Comparison of ENCODE assay signal across 19 cellular contexts in genomic region chr20:46670585-46671584, GRCh38. TPM values are rescaled to one million over a fixed set of nuclear protein-coding genes. Genes with fewer than 3 reads are reported as not detected.
"Had no signal": no experiment of that assay in that cellular context is flagged by ENCODE, and none has a peak within 500 bp of the region (broad histone marks: within the 10 kb centered on the region; RNA-seq: fewer than 3 reads in every experiment).

No MANE protein-coding gene starts in this region.

- H3K4me3 ChIP-seq: lower lobe of right lung, prostate gland, tibial artery, uterus had no signal

- FAIRE-seq: small intestine had no signal

- H3K9me3 ChIP-seq: prostate gland, uterus had no signal

- H3K36me3 ChIP-seq: lower lobe of right lung, prostate gland, uterus had no signal

- H3K36me3 Mint-ChIP-seq: activated naive CD8-positive, alpha-beta T cell treated with anti-CD3 and anti-CD28 coated beads, Interleukin-2, amount 10 ng/mL, durations not matched to agents 7 days and 5 days had no signal

- DNase-seq: activated CD4-positive, alpha-beta T cell treated with anti-CD3 and anti-CD28 coated beads, Interleukin-2, amount 50 U/mL, for 1 hour; activated CD8-positive, alpha-beta memory T cell treated with anti-CD3 and anti-CD28 coated beads for 24 hours; activated naive CD4-positive, alpha-beta T cell; activated naive CD8-positive, alpha-beta T cell treated with anti-CD3 and anti-CD28 coated beads, Interleukin-2, amount 10 ng/mL, durations not matched to agents 7 days and 5 days; activated T-cell treated with anti-CD3 and anti-CD28 coated beads for 4 hours; anterior cingulate cortex; effector memory CD4-positive, alpha-beta T cell; foreskin fibroblast; kidney glomerular epithelial cell; lower lobe of right lung; right cardiac atrium; small intestine; stimulated activated CD4-positive, alpha-beta T cell treated with anti-CD3 and anti-CD28 coated beads, Interleukin-4, amount 100 ng/mL, for 24 hours; stimulated activated naive CD4-positive, alpha-beta T cell; tibial artery; uterus had no signal

- H3K4me1 Mint-ChIP-seq: activated naive CD8-positive, alpha-beta T cell treated with anti-CD3 and anti-CD28 coated beads, Interleukin-2, amount 10 ng/mL, durations not matched to agents 7 days and 5 days had no signal

- H3K4me1 ChIP-seq: lower lobe of right lung, prostate gland, tibial artery, uterus had no signal

- H3K27me3 ChIP-seq: tibial artery, uterus had no signal

- H3K4me3 Mint-ChIP-seq: activated naive CD8-positive, alpha-beta T cell treated with anti-CD3 and anti-CD28 coated beads, Interleukin-2, amount 10 ng/mL, durations not matched to agents 7 days and 5 days had no signal

- H3K27ac Mint-ChIP-seq: activated naive CD8-positive, alpha-beta T cell treated with anti-CD3 and anti-CD28 coated beads, Interleukin-2, amount 10 ng/mL, durations not matched to agents 7 days and 5 days had no signal

- ATAC-seq: activated CD4-positive, CD25-positive, alpha-beta regulatory T cell treated with anti-CD3 and anti-CD28 coated beads, Interleukin-2, amount 50 U/mL, for 24 hours; lower lobe of right lung; right cardiac atrium had no signal

- H3K27ac ChIP-seq: lower lobe of right lung, prostate gland, tibial artery, uterus had no signal

RNA-seq across cellular contexts. Expression of gene SLC2A10, which starts 38.6 kb away (rescaled TPM):
- total RNA-seq: activated naive CD8-positive, alpha-beta T cell treated with anti-CD3 and anti-CD28 coated beads, Interleukin-2, amount 10 ng/mL, durations not matched to agents 7 days and 5 days had no signal
- polyA plus RNA-seq: neural cell had no signal
